11 cellular contexts compared by ENCODE assay signal in genomic region chr14:96903444-96904023, GRCh38.
DNase-seq lines count a peak whose midpoint lies in the region; ATAC-seq and TF ChIP-seq lines count a peak whose summit lies in the region.
"Had no signal": no experiment of that assay in that cellular context is flagged by ENCODE, and none has a peak within 500 bp of the region (broad histone marks: within the 10 kb centered on the region; RNA-seq: fewer than 3 reads in every experiment).

No MANE protein-coding gene starts in this region.

- H3K27me3 Mint-ChIP-seq in Calu3 (ENCODE audit: unreplicated experiment) = no peaks in the 10 kb centered on the region

- H3K27me3 ChIP-seq in PC-9 (ENCODE audit: insufficient read depth, low read depth) (no peaks in the 10 kb centered on the region), smooth muscle cell (ENCODE audit: low read depth) (no peaks in the 10 kb centered on the region)

- H2AFZ ChIP-seq in PC-9 (no peak overlapping the region), smooth muscle cell (ENCODE audit: low read depth) (no peak overlapping the region)
- H2AFZ ChIP-seq: GM23338 had no signal

- H3K4me3 Mint-ChIP-seq in Calu3 (ENCODE audit: low read depth, unreplicated experiment) = no peak overlapping the region
- H3K4me3 Mint-ChIP-seq: CD8-positive, alpha-beta memory T cell; GM23338 had no signal

- H3K4me3 ChIP-seq in PC-9 (no peak overlapping the region), mucosa of descending colon (no peak overlapping the region), smooth muscle cell (no peak overlapping the region)
- H3K4me3 ChIP-seq: GM23338 had no signal

- H3K9ac ChIP-seq in smooth muscle cell (ENCODE audit: low read depth) = no peak overlapping the region

- BruUV-seq in Calu3 (replicated peaks; lab: Mats Ljungman, UMichigan) (no TSS peak), PC-9 (replicated peaks; lab: Mats Ljungman, UMichigan) (no TSS peak)

- H3K9me2 ChIP-seq in PC-9 (ENCODE audit: insufficient read depth) = no peaks in the 10 kb centered on the region

- DNase-seq in Calu3 = no peak
- DNase-seq in PC-9 = no peak
- DNase-seq in mucosa of descending colon = no peak
- DNase-seq in NCI-H82 (lab: John Stamatoyannopoulos, UW) = no peak
- DNase-seq in smooth muscle cell (lab: John Stamatoyannopoulos, UW; ENCODE audit: unreplicated experiment) = no peak
- DNase-seq in HuH-7.5 (ENCODE audit: low spot score) = no peak
- DNase-seq: CD8-positive, alpha-beta memory T cell; DMS 273 treated with DMSO at 0.1 percent for 48 hours; H7 had no signal

- TF ChIP-seq CTCF in Calu3 (IDR thresholded peaks at IDR 0.05; ENCODE audit: unreplicated experiment) = no peak
- no peak for TF ChIP-seq CTCF in PC-9 (conservative IDR thresholded peaks at IDR 0.05)
- no peak for TF ChIP-seq CTCF in mucosa of descending colon (IDR thresholded peaks at IDR 0.05)
- TF ChIP-seq CTCF in smooth muscle cell (IDR thresholded peaks at IDR 0.05; ENCODE audit: borderline replicate concordance, insufficient read depth, poor library complexity, severe bottlenecking) = no peak

- POLR2A ChIA-PET in PC-9 (lab: Charles Lee; ENCODE audit: unreplicated experiment) = no interaction called here

- no peaks in the 10 kb centered on the region for H3K79me2 ChIP-seq in PC-9 (ENCODE audit: low read depth)
- no peaks in the 10 kb centered on the region for H3K79me2 ChIP-seq in smooth muscle cell (ENCODE audit: low read depth)

- peaks cover 4% of the 10 kb centered on the region for H3K9me3 Mint-ChIP-seq in Calu3 (ENCODE audit: low read depth, unreplicated experiment)
- H3K9me3 Mint-ChIP-seq: GM23338 had no signal

- H3F3A ChIP-seq in PC-9 (ENCODE audit: insufficient read depth, low read depth) = peaks cover 3% of the 10 kb centered on the region; the same call in 1 of the 2 replicates
- H3F3A ChIP-seq in smooth muscle cell (ENCODE audit: low read depth) = no peaks in the 10 kb centered on the region

- H3K27ac ChIP-seq in PC-9 (peak overlapping the region; percentile 13; the same call in 1 of the 2 replicates), smooth muscle cell (ENCODE audit: low read depth) (no peak overlapping the region)

- H3K4me1 ChIP-seq in PC-9 (replicated peaks; ENCODE audit: insufficient read depth) (peaks cover 13% of the 10 kb centered on the region), mucosa of descending colon (ENCODE audit: low read depth) (no peaks in the 10 kb centered on the region), smooth muscle cell (ENCODE audit: low read depth) (peaks cover 5% of the 10 kb centered on the region)

- intact Hi-C loops in Calu3 (cut with micrococcal nuclease; ENCODE audit: unreplicated experiment) = no loop called here
- intact Hi-C loops in PC-9 (cut with micrococcal nuclease; ENCODE audit: unreplicated experiment) = no loop called here
- intact Hi-C loops in mucosa of descending colon (cut with DNase I, micrococcal nuclease) = no loop called here

- H3K4me1 Mint-ChIP-seq in Calu3 (ENCODE audit: low read depth, unreplicated experiment) = peaks cover 17% of the 10 kb centered on the region
- H3K4me1 Mint-ChIP-seq: CD8-positive, alpha-beta memory T cell had no signal

- CTCF ChIA-PET in Calu3 (lab: Charles Lee) (no interaction called here), PC-9 (lab: Charles Lee) (no interaction called here)

- WGBS in smooth muscle cell (ENCODE audit: low lambda C conversion rate) = 97% methylated on average over 8 of the region's 8 CpGs

- H3K36me3 ChIP-seq in PC-9 (ENCODE audit: low read depth) (no peaks in the 10 kb centered on the region), mucosa of descending colon (ENCODE audit: low read depth) (no peaks in the 10 kb centered on the region), smooth muscle cell (ENCODE audit: low read depth) (no peaks in the 10 kb centered on the region)

- peak overlapping the region; percentile 10 for H3K27ac Mint-ChIP-seq in Calu3 (ENCODE audit: unreplicated experiment)
- H3K27ac Mint-ChIP-seq: GM23338 had no signal

- peak; percentile 60 for ATAC-seq in mucosa of descending colon
- ATAC-seq in GM18502 (IDR thresholded peaks at IDR 0.05; ENCODE audit: poor library complexity, unreplicated experiment) = no peak
- ATAC-seq: GM23338 had no signal

- H3K9me3 ChIP-seq in PC-9 (ENCODE audit: insufficient read depth, low read depth) (no peaks in the 10 kb centered on the region), mucosa of descending colon (no peaks in the 10 kb centered on the region), smooth muscle cell (replicated peaks; ENCODE audit: low read depth) (no peaks in the 10 kb centered on the region)

- peak overlapping the region; percentile 31; the same call in 1 of the 2 replicates for H3K4me2 ChIP-seq in PC-9
- no peak overlapping the region for H3K4me2 ChIP-seq in smooth muscle cell
- H3K4me2 ChIP-seq: GM23338 had no signal

- H3K36me3 Mint-ChIP-seq in Calu3 (ENCODE audit: insufficient read depth, unreplicated experiment) = no peaks in the 10 kb centered on the region

- no peaks in the 10 kb centered on the region for H4K20me1 ChIP-seq in PC-9 (ENCODE audit: insufficient read depth)
- no peaks in the 10 kb centered on the region for H4K20me1 ChIP-seq in smooth muscle cell (ENCODE audit: low read depth)
